Comparison of ENCODE assay signal across 19 cellular contexts in the genomic region with DNA sequence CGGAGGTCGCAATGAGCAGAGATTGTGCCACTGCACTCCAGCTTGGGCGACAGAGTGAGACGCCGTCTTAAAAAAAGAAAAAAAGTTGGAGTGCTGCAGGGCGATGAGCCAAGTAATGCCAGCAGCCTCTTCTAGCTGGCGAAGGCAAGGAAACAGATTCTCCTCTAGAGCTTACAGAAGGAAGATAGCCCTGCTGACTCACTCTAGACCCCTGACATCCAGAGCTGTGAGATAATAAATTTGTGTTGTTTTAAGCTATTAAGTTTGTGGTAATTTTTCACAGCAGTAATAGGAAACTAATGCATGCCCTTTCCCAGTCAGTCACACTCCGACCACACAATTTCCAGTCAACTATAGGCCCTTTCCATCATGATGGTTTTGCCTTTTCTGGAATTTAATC. TPM values are rescaled to one million over a fixed set of nuclear protein-coding genes. Genes with fewer than 3 reads are reported as not detected.
DNase-seq lines count a peak whose midpoint lies in the region; ATAC-seq, FAIRE-seq and TF ChIP-seq lines count a peak whose summit lies in the region.
"Had no signal": no experiment of that assay in that cellular context is flagged by ENCODE, and none has a peak within 500 bp of the region (broad histone marks: within the 10 kb centered on the region; RNA-seq: fewer than 3 reads in every experiment).

No MANE protein-coding gene starts in this region.

- CTCF ChIA-PET in K562 (lab: Yijun Ruan, JAX; ENCODE audit: low intra/inter-chr PET ratio): no interaction called here

- no peaks in the 10 kb centered on the region for H4K20me1 ChIP-seq in K562 (replicated peaks; ENCODE audit: control insufficient read depth, insufficient read depth, low read length)

- no peak for TF ChIP-seq CTCF in K562 (IDR thresholded peaks at IDR 0.05 in 2 of 3, conservative IDR thresholded peaks at IDR 0.05 in 1 of 3; ENCODE audit: insufficient read depth in 2 of 3, low read depth in 1 of 3, low read length in 3 of 3)
- TF ChIP-seq CTCF in thyroid gland (IDR thresholded peaks at IDR 0.05): no peak

- in situ Hi-C loops in Caki2 (cut with HindIII; ENCODE audit: low pct_unique_long_range_greater_than_20kb, low sequenced_read_pairs) (no loop called here), K562 (cut with MboI) (no loop called here)

- H3K27me3 ChIP-seq in K562 (ENCODE audit: control insufficient read depth in 2 of 2, insufficient read depth in 2 of 2, low read length in 2 of 2) (no peaks in the 10 kb centered on the region), thyroid gland (peaks cover 36% of the 10 kb centered on the region)

- peak; percentile 60 for FAIRE-seq in K562 (lab: Jason Lieb, UNC)
- FAIRE-seq: A549, GM19239, H1 had no signal

- no peak overlapping the region for H3K27ac ChIP-seq in K562 (ENCODE audit: extremely low read depth, low read depth, low read length)
- H3K27ac ChIP-seq in thyroid gland: no peak overlapping the region
- H3K27ac ChIP-seq: A549, C4-2B, KMS-11 had no signal

- TF ChIP-seq EP300 in K562 (IDR thresholded peaks at IDR 0.05; ENCODE audit: low read length): no peak

- TF ChIP-seq RAD21 in K562 (CRISPR knock-in tag; conservative IDR thresholded peaks at IDR 0.05 in 1 of 2, IDR thresholded peaks at IDR 0.05 in 1 of 2): no peak

- H3K4me3 ChIP-seq in K562 (no peak overlapping the region), thyroid gland (replicated peaks in 1 of 3) (no peak overlapping the region)
- H3K4me3 ChIP-seq: A549 had no signal

- H2AFZ ChIP-seq in K562 (ENCODE audit: low read depth, low read length): no peak overlapping the region

- H3K4me1 ChIP-seq in K562 (replicated peaks in 1 of 2; ENCODE audit: control insufficient read depth in 2 of 2, insufficient read depth in 2 of 2, low read length in 2 of 2) (peaks cover 0 to 11% of the 10 kb centered on the region in 2 experiments; a peak in 4 of 5 replicates), thyroid gland (no peaks in the 10 kb centered on the region)
- H3K4me1 ChIP-seq: A549, Caco-2 had no signal

- POLR2A ChIA-PET in K562 (lab: Yijun Ruan, JAX): interaction anchor here (0.5 to 2.3 kb wide), 8 partner anchors 10 to 488 kb away, joined by 3 to 17 read pairs (median 4); no protein-coding TSS in a partner anchor

- no peaks in the 10 kb centered on the region for H3K36me3 ChIP-seq in K562 (ENCODE audit: control insufficient read depth, insufficient read depth, low read length)
- no peaks in the 10 kb centered on the region for H3K36me3 ChIP-seq in thyroid gland

- intact Hi-C loops in K562 (cut with micrococcal nuclease) (no loop called here), thyroid gland (cut with DNase I) (no loop called here)

- no peaks in the 10 kb centered on the region for H3K9me1 ChIP-seq in K562 (ENCODE audit: control insufficient read depth, insufficient read depth, low read length)

- WGBS in K562 (ENCODE audit: insufficient coverage, low coverage, missing lambda C conversion rate): 44% methylated on average over 8 of the region's 8 CpGs
- 34 to 47% methylated on average over 8 of the region's 8 CpGs for WGBS in thyroid gland, 2 donors

- no peak overlapping the region for H3K4me2 ChIP-seq in K562 (ENCODE audit: insufficient read depth, low read length)
- H3K4me2 ChIP-seq: A549, KMS-11 had no signal

- ATAC-seq in K562 (peak; percentile 62; the same call in 2 of the 3 replicates), GM18517 (IDR thresholded peaks at IDR 0.05; ENCODE audit: unreplicated experiment) (no peak), HG02678 (IDR thresholded peaks at IDR 0.05; ENCODE audit: unreplicated experiment) (no peak)
- ATAC-seq: A549 had no signal

- peak overlapping the region in 1 of 2 experiments; percentile 8; a peak in 1 of 4 replicates for H3K9ac ChIP-seq in K562 (ENCODE audit: insufficient read depth in 1 of 2, low read depth in 2 of 2, low read length in 2 of 2)
- H3K9ac ChIP-seq: KMS-11 had no signal

- H3K79me2 ChIP-seq in K562 (ENCODE audit: control insufficient read depth, insufficient read depth, low read length): no peaks in the 10 kb centered on the region

- H3K9me3 ChIP-seq in K562 (replicated peaks; ENCODE audit: control insufficient read depth, insufficient read depth, low read depth, low read length) (no peaks in the 10 kb centered on the region), thyroid gland (no peaks in the 10 kb centered on the region)
- H3K9me3 ChIP-seq: A549, Caco-2 had no signal

- TF ChIP-seq POLR2A in K562 (conservative IDR thresholded peaks at IDR 0.05) (no peak), thyroid gland (IDR thresholded peaks at IDR 0.05) (no peak)

- no TSS peak for BruUV-seq in K562 (replicated peaks; lab: Mats Ljungman, UMichigan)

- DNase-seq in Caki2 (ENCODE audit: low read depth) (peak; percentile 52), M059J (ENCODE audit: low read depth) (peak; percentile 41), K562 (ENCODE audit: extremely low read depth in 1 of 4, low spot score in 3 of 4) (no peak), thyroid gland (peak; percentile 20 to 34), occipital lobe (lab: John Stamatoyannopoulos, UW) (no peak)
- DNase-seq: AML-193; Caco-2; CD4-positive, alpha-beta T cell; DMS53; H9 had no signal

TF ChIP-seq in K562, 482 proteins besides CTCF, POLR2A, EP300 and RAD21 (continues in another document):
- TF ChIP-seq CAMTA2 (CRISPR knock-in tag; conservative IDR thresholded peaks at IDR 0.05) (no peak), FOSL1 (tag; conservative IDR thresholded peaks at IDR 0.05) (no peak), WHSC1 (IDR thresholded peaks at IDR 0.05; ENCODE audit: low read length) (no peak), KLF10 (CRISPR knock-in tag; IDR thresholded peaks at IDR 0.05) (no peak), NFE2 (IDR thresholded peaks at IDR 0.05; ENCODE audit: low read depth) (peak; percentile 45; the same call in 1 of the 2 replicates), MCM7 (IDR thresholded peaks at IDR 0.05) (no peak), ZNF282 (CRISPR knock-in tag; IDR thresholded peaks at IDR 0.05) (no peak), BHLHE40 (IDR thresholded peaks at IDR 0.05; ENCODE audit: low read length) (no peak)
- TF ChIP-seq, protein P1, sequence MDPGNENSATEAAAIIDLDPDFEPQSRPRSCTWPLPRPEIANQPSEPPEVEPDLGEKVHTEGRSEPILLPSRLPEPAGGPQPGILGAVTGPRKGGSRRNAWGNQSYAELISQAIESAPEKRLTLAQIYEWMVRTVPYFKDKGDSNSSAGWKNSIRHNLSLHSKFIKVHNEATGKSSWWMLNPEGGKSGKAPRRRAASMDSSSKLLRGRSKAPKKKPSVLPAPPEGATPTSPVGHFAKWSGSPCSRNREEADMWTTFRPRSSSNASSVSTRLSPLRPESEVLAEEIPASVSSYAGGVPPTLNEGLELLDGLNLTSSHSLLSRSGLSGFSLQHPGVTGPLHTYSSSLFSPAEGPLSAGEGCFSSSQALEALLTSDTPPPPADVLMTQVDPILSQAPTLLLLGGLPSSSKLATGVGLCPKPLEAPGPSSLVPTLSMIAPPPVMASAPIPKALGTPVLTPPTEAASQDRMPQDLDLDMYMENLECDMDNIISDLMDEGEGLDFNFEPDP (CRISPR knock-in tag; IDR thresholded peaks at IDR 0.05): no peak

RNA-seq across cellular contexts. Expression of a gene that starts 16.4 kb away (rescaled TPM):
- 10.7 and 14.3 TPM in 2 replicates for total RNA-seq in Caki2 (2014; rRNA removed; shearing (Covaris generic); ENCODE audit: low replicate concordance)
- 2.9 and 5.4 TPM in 2 replicates for total RNA-seq in M059J (2014; rRNA removed; shearing (Covaris generic))
- 14.9 and 15.6 TPM in 2 replicates for total RNA-seq in K562 (2011; cell fraction: chromatin; rRNA removed; ENCODE audit: low replicate concordance)
- 14.3 and 15.8 TPM in 2 replicates for total RNA-seq in K562 (2011; cell fraction: nucleolus; rRNA removed)
- 19.4 and 34.7 TPM in 2 replicates for total RNA-seq in K562 (2011; cell fraction: nucleoplasm; rRNA removed)
- 4.9 and 7.5 TPM in 2 replicates for total RNA-seq in K562 (2014; rRNA removed)
- 2.8 and 4.5 TPM in 2 replicates for total RNA-seq in K562 (2014; rRNA removed; fragmentation: Illumina TruSeq; extraction: Trizol)
- 4.6 and 5.7 TPM in 2 replicates for total RNA-seq in K562 (2015; rRNA removed; fragmentation: Illumina TruSeq; extraction: Trizol)
- 12.1 and 12.7 TPM in 2 replicates for total RNA-seq in K562 (2021)
- polyA plus RNA-seq in K562 (2011; rRNA removed): 19.3 and 29.6 TPM in 2 replicates
- 32.3 and 43.3 TPM in 2 replicates for polyA plus RNA-seq in K562 (2011; cell fraction: cytosol; rRNA removed)
- polyA plus RNA-seq in K562 (2011; cell fraction: nucleus; rRNA removed): 50.1 and 60.0 TPM in 2 replicates
- polyA plus RNA-seq in K562 (2012): 15.6 and 44.4 TPM in 2 replicates
- 13.1 and 17.4 TPM in 2 replicates for polyA plus RNA-seq in K562 (2014; fragmentation: Illumina TruSeq; extraction: Trizol)
- polyA plus RNA-seq in K562 (2014; fragmentation: Nextera tagmentation; extraction: Ambion mirVana): 10 to 100 TPM; 12.0 to 13.5 TPM
- 21.3 and 21.8 TPM in 2 replicates for polyA plus RNA-seq in K562 (2014; rRNA removed)
- 9.2 and 12.7 TPM in 2 replicates for polyA minus RNA-seq in K562 (2011; rRNA and poly(A)+ RNA removed)
- 5.9 and 6.6 TPM in 2 replicates for polyA minus RNA-seq in K562 (2011; cell fraction: cytosol; rRNA and poly(A)+ RNA removed)
- 9.0 and 19.1 TPM in 2 replicates for polyA minus RNA-seq in K562 (2011; cell fraction: nucleus; rRNA and poly(A)+ RNA removed)
- 10 to 100 TPM; 12.8 to 32.0 (median 21.6) TPM for total RNA-seq in thyroid gland
- total RNA-seq in occipital lobe: not detected

RNA-seq across cellular contexts. Expression of a gene that starts 48.2 kb away (rescaled TPM):
- total RNA-seq in Caki2 (2014; rRNA removed; shearing (Covaris generic); ENCODE audit: low replicate concordance): not detected in 2 replicates
- not detected in 2 replicates for total RNA-seq in M059J (2014; rRNA removed; shearing (Covaris generic))
- total RNA-seq in K562 (2011; cell fraction: chromatin; rRNA removed; ENCODE audit: low replicate concordance): not detected in 2 replicates
- not detected in 2 replicates for total RNA-seq in K562 (2011; cell fraction: nucleolus; rRNA removed)
- total RNA-seq in K562 (2011; cell fraction: nucleoplasm; rRNA removed): not detected in 2 replicates
- total RNA-seq in K562 (2014; rRNA removed) (not detected in 2 replicates), K562 (2014; rRNA removed; fragmentation: Illumina TruSeq; extraction: Trizol) (not detected in 2 replicates), K562 (2015; rRNA removed; fragmentation: Illumina TruSeq; extraction: Trizol) (not detected in 2 replicates), K562 (2021) (not detected in 2 replicates), thyroid gland (not detected), occipital lobe (not detected)
- polyA plus RNA-seq in K562 (2011; rRNA removed) (not detected in 2 replicates), K562 (2014; fragmentation: Illumina TruSeq; extraction: Trizol) (not detected in 2 replicates), K562 (2014; fragmentation: Nextera tagmentation; extraction: Ambion mirVana) (under 1 TPM; 0.23 to 0.45 TPM), K562 (2014; rRNA removed) (not detected in 2 replicates)
- not detected in 2 replicates for polyA plus RNA-seq in K562 (2011; cell fraction: cytosol; rRNA removed)
- polyA plus RNA-seq in K562 (2011; cell fraction: nucleus; rRNA removed): not detected in 2 replicates
- polyA plus RNA-seq in K562 (2012): 0.22 and 0.40 TPM in 2 replicates
- polyA minus RNA-seq in K562 (2011; rRNA and poly(A)+ RNA removed): not detected in 2 replicates
- not detected in 2 replicates for polyA minus RNA-seq in K562 (2011; cell fraction: cytosol; rRNA and poly(A)+ RNA removed)
- not detected in 2 replicates for polyA minus RNA-seq in K562 (2011; cell fraction: nucleus; rRNA and poly(A)+ RNA removed)
- total RNA-seq: Caco-2; CD4-positive, alpha-beta T cell; H9; HT-29 had no signal
- polyA plus RNA-seq: BJ had no signal

Comparison
In these comparisons a context has a peak if more than half of its experiments do, and no peak if none do; other contexts are left out.
1. DNase-seq: peak in Caki2 (single experiment), M059J (single experiment) and thyroid gland (2 of 2); none in K562 (0 of 4) and occipital lobe (single experiment).